ENCODE assay signal across 15 cellular contexts in genomic region chr3:27509376-27509775, GRCh38. TPM values are rescaled to one million over a fixed set of nuclear protein-coding genes. Genes with fewer than 3 reads are reported as not detected.
DNase-seq lines count a peak whose midpoint lies in the region; ATAC-seq and TF ChIP-seq lines count a peak whose summit lies in the region.
"Had no signal": no experiment of that assay in that cellular context is flagged by ENCODE, and none has a peak within 500 bp of the region (broad histone marks: within the 10 kb centered on the region; RNA-seq: fewer than 3 reads in every experiment).

No MANE protein-coding gene starts in this region.

- peaks cover 2% of the 10 kb centered on the region for H3K36me3 Mint-ChIP-seq in memory B cell
- H3K36me3 Mint-ChIP-seq in progenitor cell of endocrine pancreas (ENCODE audit: insufficient read depth), result no peaks in the 10 kb centered on the region
- H3K36me3 Mint-ChIP-seq: CD8-positive, alpha-beta T cell had no signal

- H3K4me1 Mint-ChIP-seq in memory B cell (no peaks in the 10 kb centered on the region), progenitor cell of endocrine pancreas (ENCODE audit: low read depth) (peaks cover 9% of the 10 kb centered on the region)
- H3K4me1 Mint-ChIP-seq: B cell had no signal

- H3K27ac ChIP-seq in caudate nucleus (ENCODE audit: low read depth, low read length), result no peak overlapping the region

- no peaks in the 10 kb centered on the region for H3K9me3 Mint-ChIP-seq in memory B cell
- no peaks in the 10 kb centered on the region for H3K9me3 Mint-ChIP-seq in progenitor cell of endocrine pancreas (ENCODE audit: low read depth)
- H3K9me3 Mint-ChIP-seq: CD8-positive, alpha-beta T cell had no signal

- H3K27ac Mint-ChIP-seq in memory B cell (no peak overlapping the region), progenitor cell of endocrine pancreas (no peak overlapping the region)
- H3K27ac Mint-ChIP-seq: B cell; CD8-positive, alpha-beta T cell; HFFc6 had no signal

- H3K27me3 Mint-ChIP-seq in memory B cell (no peaks in the 10 kb centered on the region), progenitor cell of endocrine pancreas (peaks cover 3% of the 10 kb centered on the region)
- H3K27me3 Mint-ChIP-seq: B cell had no signal

- no peak overlapping the region for H3K4me3 Mint-ChIP-seq in memory B cell
- H3K4me3 Mint-ChIP-seq in progenitor cell of endocrine pancreas (ENCODE audit: low read depth), result no peak overlapping the region
- H3K4me3 Mint-ChIP-seq: B cell; CD8-positive, alpha-beta T cell; HFFc6 had no signal

- ATAC-seq in memory B cell (ENCODE audit: low read depth), result peak; percentile 63
- no peak for ATAC-seq in HG02970 (IDR thresholded peaks at IDR 0.05; ENCODE audit: low FRiP score, unreplicated experiment)
- ATAC-seq: CD8-positive, alpha-beta T cell had no signal

- DNase-seq in GF-D8 (lab: John Stamatoyannopoulos, UW) (peak; percentile 64), MV-4-11 (lab: John Stamatoyannopoulos, UW) (peak; percentile 93), SKM-1 (lab: John Stamatoyannopoulos, UW; ENCODE audit: unreplicated experiment) (peak; percentile 92), memory B cell (ENCODE audit: low spot score in 2 of 2) (no peak), progenitor cell of endocrine pancreas (ENCODE audit: low spot score, unreplicated experiment) (no peak), caudate nucleus (lab: John Stamatoyannopoulos, UW) (no peak)
- DNase-seq in activated CD4-positive, CD25-positive, alpha-beta regulatory T cell treated with anti-CD3 and anti-CD28 coated beads, Interleukin-2, amount 50 U/mL, for 72 hours, result no peak
- DNase-seq: CD8-positive, alpha-beta T cell; DND-41; GDM1; HFFc6; NCI-H69; SHP77 treated with DMSO at 0.1 percent for 48 hours had no signal

- TF ChIP-seq CTCF in progenitor cell of endocrine pancreas (IDR thresholded peaks at IDR 0.05; ENCODE audit: unreplicated experiment), result no peak

RNA-seq across cellular contexts. Expression of gene SLC4A7, which starts 25.2 kb away (rescaled TPM):
- total RNA-seq in progenitor cell of endocrine pancreas, result 67.0 and 69.7 TPM in 2 replicates

Comparison
In these comparisons a context has a peak if more than half of its experiments do, and no peak if none do; other contexts are left out.
1. DNase-seq: peak in GF-D8 (single experiment), MV-4-11 (single experiment) and SKM-1 (single experiment); none in memory B cell (0 of 2), progenitor cell of endocrine pancreas (single experiment), caudate nucleus (0 of 61) and activated CD4-positive, CD25-positive, alpha-beta regulatory T cell treated with anti-CD3 and anti-CD28 coated beads, Interleukin-2, amount 50 U/mL, for 72 hours (single experiment).